In genomic region chr10:546971-547590, GRCh38 we compare ENCODE assay signal across 12 cellular contexts.
DNase-seq lines count a peak whose midpoint lies in the region; ATAC-seq and TF ChIP-seq lines count a peak whose summit lies in the region.
"Had no signal": no experiment of that assay in that cellular context is flagged by ENCODE, and none has a peak within 500 bp of the region (broad histone marks: within the 10 kb centered on the region; RNA-seq: fewer than 3 reads in every experiment).

No MANE protein-coding gene starts in this region.

- no peak for TF ChIP-seq POLR2A in gastrocnemius medialis (IDR thresholded peaks at IDR 0.05)

- H3K4me1 ChIP-seq in left lung, result peaks cover 0 to 12% of the 10 kb centered on the region in 2 donors
- H3K4me1 ChIP-seq in gastrocnemius medialis, result peaks cover 5 to 6% of the 10 kb centered on the region in 2 donors

- peak overlapping the region; percentile 98 for H3K27ac Mint-ChIP-seq in type B pancreatic cell
- no peak overlapping the region for H3K27ac Mint-ChIP-seq in CD14-positive monocyte

- H3K4me1 Mint-ChIP-seq in type B pancreatic cell (ENCODE audit: unreplicated experiment), result peaks cover 40% of the 10 kb centered on the region
- H3K4me1 Mint-ChIP-seq in CD14-positive monocyte, result no peaks in the 10 kb centered on the region

- H3K4me3 ChIP-seq in left lung (no peak overlapping the region), gastrocnemius medialis (no peak overlapping the region)

- H3K9me3 Mint-ChIP-seq in type B pancreatic cell, result no peaks in the 10 kb centered on the region
- H3K9me3 Mint-ChIP-seq in CD14-positive monocyte, result peaks cover 0 to 1% (median 0%) of the 10 kb centered on the region in 7 donors
- H3K9me3 Mint-ChIP-seq: naive thymus-derived CD4-positive, alpha-beta T cell had no signal

- H3K36me3 ChIP-seq in left lung (no peaks in the 10 kb centered on the region), gastrocnemius medialis (no peaks in the 10 kb centered on the region)

- H3K27me3 ChIP-seq in left lung (no peaks in the 10 kb centered on the region), gastrocnemius medialis (no peaks in the 10 kb centered on the region)

- peak overlapping the region; percentile 80 for H3K4me3 Mint-ChIP-seq in type B pancreatic cell
- H3K4me3 Mint-ChIP-seq in CD14-positive monocyte, result peak overlapping the region in 1 of 2 donors; percentile 31
- H3K4me3 Mint-ChIP-seq: naive thymus-derived CD4-positive, alpha-beta T cell had no signal

- H3K27me3 Mint-ChIP-seq in type B pancreatic cell (no peaks in the 10 kb centered on the region), CD14-positive monocyte (ENCODE audit: low read depth in 3 of 3) (peaks cover 17 to 27% (median 19%) of the 10 kb centered on the region in 3 donors)

- ATAC-seq in left lung (peak; percentile 70), gastrocnemius medialis (no peak), HG02852 (IDR thresholded peaks at IDR 0.05; ENCODE audit: unreplicated experiment) (no peak)
- ATAC-seq: naive thymus-derived CD4-positive, alpha-beta T cell had no signal

- in situ Hi-C loops in gastrocnemius medialis (cut with MboI; ENCODE audit: low sequenced_read_pairs in 4 of 4), result no loop called here

- TF ChIP-seq CTCF in left lung (IDR thresholded peaks at IDR 0.05) (no peak), type B pancreatic cell (conservative IDR thresholded peaks at IDR 0.05) (no peak), gastrocnemius medialis (IDR thresholded peaks at IDR 0.05 in 4 of 5, conservative IDR thresholded peaks at IDR 0.05 in 1 of 5) (no peak), CD14-positive monocyte (IDR thresholded peaks at IDR 0.05) (no peak)

- intact Hi-C loops in left lung (cut with DNase I), result no loop called here
- intact Hi-C loops in gastrocnemius medialis (cut with DNase I; ENCODE audit: low total_unique reads), result no loop called here
- intact Hi-C loops in CD14-positive monocyte (cut with micrococcal nuclease), result no loop called here

- H3K9me3 ChIP-seq in left lung, result no peaks in the 10 kb centered on the region
- H3K9me3 ChIP-seq in gastrocnemius medialis, result no peaks in the 10 kb centered on the region

- H3K27ac ChIP-seq in left lung, result no peak overlapping the region
- no peak overlapping the region for H3K27ac ChIP-seq in gastrocnemius medialis

- H3K36me3 Mint-ChIP-seq in type B pancreatic cell (peaks cover 3% of the 10 kb centered on the region), CD14-positive monocyte (no peaks in the 10 kb centered on the region)
- H3K36me3 Mint-ChIP-seq: naive thymus-derived CD4-positive, alpha-beta T cell had no signal

- peak; percentile 19 for DNase-seq in NCI-H345 (lab: John Stamatoyannopoulos, UW)
- no peak for DNase-seq in NCI-H345 treated with DMSO at 0.1 percent for 48 hours (lab: John Stamatoyannopoulos, UW; ENCODE audit: unreplicated experiment)
- DNase-seq in astrocyte of the hippocampus (ENCODE audit: low read depth, low spot score), result peak; percentile 33
- no peak for DNase-seq in left lung
- DNase-seq in type B pancreatic cell (ENCODE audit: extremely low spot score, unreplicated experiment), result no peak
- no peak for DNase-seq in gastrocnemius medialis
- no peak for DNase-seq in CD14-positive monocyte (ENCODE audit: low spot score)
- DNase-seq: ACHN; activated T-cell treated with anti-CD3 and anti-CD28 coated beads, Interleukin-2, amount 50 U/mL, for 48 hours; naive thymus-derived CD4-positive, alpha-beta T cell; NCI-H526 had no signal

Comparison
In these comparisons a context has a peak if more than half of its experiments do, and no peak if none do; other contexts are left out.
1. DNase-seq: peak in NCI-H345 (single experiment) and astrocyte of the hippocampus (single experiment); none in NCI-H345 treated with DMSO at 0.1 percent for 48 hours (single experiment), left lung (0 of 2), type B pancreatic cell (single experiment), gastrocnemius medialis (0 of 2) and CD14-positive monocyte (single experiment).